Comparison of ENCODE assay signal across 17 cellular contexts in the genomic region with DNA sequence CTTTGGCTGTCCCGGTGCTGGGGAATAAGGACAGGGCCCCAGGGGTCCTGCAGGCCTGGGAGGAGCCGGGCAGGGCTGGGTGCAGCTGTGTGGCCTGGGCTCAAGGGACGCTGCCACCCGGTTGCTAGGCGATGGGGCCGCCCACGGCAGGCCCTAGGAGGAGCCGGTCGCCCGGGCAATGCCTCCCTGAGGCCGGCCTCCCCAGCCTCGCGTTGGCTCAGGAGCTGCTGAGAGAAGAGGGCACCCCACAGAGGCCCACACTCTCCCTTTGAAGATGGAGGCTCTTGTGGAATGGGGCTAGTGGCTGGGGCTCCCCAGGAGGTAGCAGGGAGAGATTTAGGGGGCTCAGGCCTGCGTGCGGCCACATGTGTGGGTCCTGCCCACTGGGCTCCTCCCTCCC. TPM values are rescaled to one million over a fixed set of nuclear protein-coding genes. Genes with fewer than 3 reads are reported as not detected.
DNase-seq lines count a peak whose midpoint lies in the region; ATAC-seq, FAIRE-seq and TF ChIP-seq lines count a peak whose summit lies in the region.
"Had no signal": no experiment of that assay in that cellular context is flagged by ENCODE, and none has a peak within 500 bp of the region (broad histone marks: within the 10 kb centered on the region; RNA-seq: fewer than 3 reads in every experiment).

A gene (minus strand): TSS at position 109 of the 400 bp plus-strand sequence. CDS start 120 bp downstream, outside the sequence.

- H3K4me2 ChIP-seq in A549 (no peak within 1 kb of the TSS), smooth muscle cell (no peak within 1 kb of the TSS)

- POLR2A ChIA-PET in A549 (lab: Yijun Ruan, JAX) = no interaction called here

- no peak for TF ChIP-seq POLR2A in A549 (IDR thresholded peaks at IDR 0.05; ENCODE audit: low read length)

- H2AFZ ChIP-seq in smooth muscle cell (ENCODE audit: low read depth) = no peak within 1 kb of the TSS
- H2AFZ ChIP-seq: GM23248 had no signal

- H3K27me3 ChIP-seq in smooth muscle cell (ENCODE audit: low read depth) = no peaks in the 10 kb centered on the region
- H3K27me3 ChIP-seq: MG63 had no signal

- in situ Hi-C loops in Caki2 (cut with HindIII; ENCODE audit: low pct_unique_long_range_greater_than_20kb, low sequenced_read_pairs) = no loop called here

- no peaks in the 10 kb centered on the region for H3K79me2 ChIP-seq in smooth muscle cell (ENCODE audit: low read depth)

- H3K27ac ChIP-seq in A549 = peak within 1 kb of the TSS in 1 of 2 experiments; percentile 64; a peak in 2 of 6 replicates
- no peak within 1 kb of the TSS for H3K27ac ChIP-seq in smooth muscle cell (ENCODE audit: low read depth)
- H3K27ac ChIP-seq: GM23248 had no signal

- DNase-seq in A549 (ENCODE audit: low read depth in 1 of 2, low spot score in 1 of 2) = peak in 1 of 2 experiments; percentile 29
- peak; percentile 9 for DNase-seq in Caki2 (ENCODE audit: low read depth)
- peak; percentile 79 for DNase-seq in NCI-H748 (lab: John Stamatoyannopoulos, UW; ENCODE audit: unreplicated experiment)
- DNase-seq in iPS-NIHi11 (ENCODE audit: low spot score) = peak; percentile 83
- DNase-seq in smooth muscle cell (lab: John Stamatoyannopoulos, UW; ENCODE audit: unreplicated experiment) = no peak
- DNase-seq in amygdala (lab: John Stamatoyannopoulos, UW) = no peak
- DNase-seq: activated naive CD4-positive, alpha-beta T cell treated with anti-CD3 and anti-CD28 coated beads, Interleukin-2, amount 50 U/mL, for 16 hours; caudate nucleus; GDM1; GM23248; MG63; natural killer cell had no signal

- 64% methylated on average over 6 of the region's 15 CpGs for WGBS in A549 (ENCODE audit: missing lambda C conversion rate)
- 59% methylated on average over 15 of the region's 15 CpGs for WGBS in smooth muscle cell (ENCODE audit: low lambda C conversion rate)

- TF ChIP-seq CTCF in A549 (IDR thresholded peaks at IDR 0.05) (no peak), smooth muscle cell (IDR thresholded peaks at IDR 0.05; ENCODE audit: borderline replicate concordance, insufficient read depth, poor library complexity, severe bottlenecking) (no peak)

- TF ChIP-seq EP300 in A549 (IDR thresholded peaks at IDR 0.05) = no peak

- no peaks in the 10 kb centered on the region for H3K36me3 ChIP-seq in smooth muscle cell (ENCODE audit: low read depth)
- H3K36me3 ChIP-seq: MG63 had no signal

- H3K4me3 ChIP-seq in A549 (no peak within 1 kb of the TSS), smooth muscle cell (no peak within 1 kb of the TSS)
- H3K4me3 ChIP-seq: GM23248, MG63 had no signal

- ATAC-seq in A549 (peak; percentile 38 to 47; a peak in 4 of 6 replicates), GM21423 (IDR thresholded peaks at IDR 0.05; ENCODE audit: unreplicated experiment) (no peak), HG02852 (IDR thresholded peaks at IDR 0.05; ENCODE audit: unreplicated experiment) (no peak)
- ATAC-seq: natural killer cell, right cardiac atrium had no signal

- CTCF ChIA-PET in A549 (lab: Yijun Ruan, JAX) = interaction anchor here (0.8 to 2.2 kb wide), 5 partner anchors 26 to 188 kb away, joined by 3 to 11 read pairs (median 5); no protein-coding TSS in a partner anchor

- no peak for FAIRE-seq in A549 (lab: Jason Lieb, UNC)
- FAIRE-seq: GM18507 had no signal

- no peak within 1 kb of the TSS for H3K9ac ChIP-seq in smooth muscle cell (ENCODE audit: low read depth)
- H3K9ac ChIP-seq: GM23248 had no signal

- H3K9me3 ChIP-seq in A549 (no peaks in the 10 kb centered on the region), smooth muscle cell (replicated peaks; ENCODE audit: low read depth) (no peaks in the 10 kb centered on the region)
- H3K9me3 ChIP-seq: MG63 had no signal

- H3K4me1 ChIP-seq in A549 (peaks cover 20% of the 10 kb centered on the region), smooth muscle cell (ENCODE audit: low read depth) (no peaks in the 10 kb centered on the region)

- TF ChIP-seq RAD21 in A549 (conservative IDR thresholded peaks at IDR 0.05 in 1 of 2, IDR thresholded peaks at IDR 0.05 in 1 of 2) = no peak

- H3F3A ChIP-seq in smooth muscle cell (ENCODE audit: low read depth) = no peaks in the 10 kb centered on the region

- H4K20me1 ChIP-seq in smooth muscle cell (ENCODE audit: low read depth) = no peaks in the 10 kb centered on the region

TF ChIP-seq in A549, 52 proteins besides CTCF, POLR2A, EP300 and RAD21:
- TF ChIP-seq SREBF2 (IDR thresholded peaks at IDR 0.05) (no peak), ZC3H11A (IDR thresholded peaks at IDR 0.05) (no peak)

RNA-seq across cellular contexts. Expression of the gene that starts here (rescaled TPM):
- polyA plus RNA-seq in A549 (2011; rRNA removed) = 0.15 TPM in 1 of 2 replicates, not detected in the other
- polyA plus RNA-seq in A549 (2012; cell fraction: cytosol; rRNA removed) = 0.05 TPM in 1 of 2 replicates, not detected in the other
- 0.11 TPM in 1 of 2 replicates, not detected in the other for polyA plus RNA-seq in A549 (2012; cell fraction: nucleus; rRNA removed)
- 0.04 TPM in 1 of 3 replicates, not detected in the others for polyA plus RNA-seq in A549 (2017; fragmentation: RNase III; extraction: RNeasy Plus Mini Kit Qiagen cat#74134 plus additional on column Dnase treatment)
- polyA minus RNA-seq in A549 (2011; rRNA and poly(A)+ RNA removed) = not detected in 2 replicates
- total RNA-seq in Caki2 (2014; rRNA removed; shearing (Covaris generic); ENCODE audit: low replicate concordance) = not detected in 2 replicates
- total RNA-seq in smooth muscle cell = not detected in 2 replicates
- not detected in 2 replicates for polyA plus RNA-seq in smooth muscle cell
- total RNA-seq: activated CD8-positive, alpha-beta memory T cell treated with anti-CD3 and anti-CD28 coated beads for 36 hours; GM23248; natural killer cell; right cardiac atrium had no signal
- polyA plus RNA-seq: GM23248 had no signal

Comparison
In these comparisons a context has a peak if more than half of its experiments do, and no peak if none do; other contexts are left out.
1. Peak in ATAC-seq in A549; RNA of the gene not detected or under 1 TPM.
2. Peak in DNase-seq in Caki2; RNA of the gene not detected or under 1 TPM.
3. DNase-seq: peak in NCI-H748 (single experiment) and iPS-NIHi11 (single experiment); none in smooth muscle cell (single experiment) and amygdala (0 of 56).